Comparison of ENCODE assay signal across 11 cellular contexts in genomic region chr5:179866241-179867078, GRCh38. TPM values are rescaled to one million over a fixed set of nuclear protein-coding genes. Genes with fewer than 3 reads are reported as not detected.
A peak's percentile ranks its signal among the peaks of the same experiment; 100 is the strongest.
DNase-seq lines count a peak whose midpoint lies in the region; ATAC-seq and TF ChIP-seq lines count a peak whose summit lies in the region.
"Had no signal": no experiment of that assay in that cellular context is flagged by ENCODE, and none has a peak within 500 bp of the region (broad histone marks: within the 10 kb centered on the region; RNA-seq: fewer than 3 reads in every experiment).

No MANE protein-coding gene starts in this region.

- peaks cover 20% of the 10 kb centered on the region for H3K36me3 Mint-ChIP-seq in activated T-cell treated with anti-CD3 and anti-CD28 coated beads, Interleukin-2, amount 50 U/mL, for 4 hours (ENCODE audit: insufficient read depth)
- peaks cover 21% of the 10 kb centered on the region for H3K36me3 Mint-ChIP-seq in activated T-helper 1 cell treated with anti-CD3 and anti-CD28 coated beads, Interleukin-12 subunit alpha, Interleukin-12 subunit beta, Interleukin-2, Interleukin-4 antibody, amounts not matched to agents 30 ng/mL and 10 ng/mL and 1 ng/mL, durations not matched to agents 14 hours and 24 hours and 36 hours (ENCODE audit: low read depth)

- TF ChIP-seq RAD21 in HCT116 (IDR thresholded peaks at IDR 0.05; ENCODE audit: low read depth), result no peak
- TF ChIP-seq RAD21 in liver (IDR thresholded peaks at IDR 0.05), result peak; percentile 9 to 44

- no peak overlapping the region for H2AFZ ChIP-seq in HCT116 (ENCODE audit: low read depth, low read length, poor library complexity, severe bottlenecking)

- no peaks in the 10 kb centered on the region for H3K79me2 ChIP-seq in HCT116 (ENCODE audit: insufficient read depth, low read length)

- H3K4me3 Mint-ChIP-seq in activated T-cell treated with anti-CD3 and anti-CD28 coated beads, Interleukin-2, amount 50 U/mL, for 4 hours, result no peak overlapping the region
- H3K4me3 Mint-ChIP-seq in activated T-helper 1 cell treated with anti-CD3 and anti-CD28 coated beads, Interleukin-12 subunit alpha, Interleukin-12 subunit beta, Interleukin-2, Interleukin-4 antibody, amounts not matched to agents 30 ng/mL and 10 ng/mL and 1 ng/mL, durations not matched to agents 14 hours and 24 hours and 36 hours, result no peak overlapping the region
- H3K4me3 Mint-ChIP-seq: stimulated activated naive CD8-positive, alpha-beta T cell treated with anti-CD3 and anti-CD28 coated beads, Interleukin-15, Interleukin-2, amounts not matched to agents 100 ng/mL and 50 ng/mL, for 24 hours; T-helper 1 cell treated with Interleukin-12 subunit alpha and Interleukin-12 subunit beta and Interleukin-4 antibody, amounts not matched to agents 30 μg/mL and 1 μg/mL, for 36 hours had no signal

- no peak overlapping the region for H3K27ac Mint-ChIP-seq in activated T-helper 1 cell treated with anti-CD3 and anti-CD28 coated beads, Interleukin-12 subunit alpha, Interleukin-12 subunit beta, Interleukin-2, Interleukin-4 antibody, amounts not matched to agents 30 ng/mL and 10 ng/mL and 1 ng/mL, durations not matched to agents 14 hours and 24 hours and 36 hours
- H3K27ac Mint-ChIP-seq: stimulated activated naive CD8-positive, alpha-beta T cell treated with anti-CD3 and anti-CD28 coated beads, Interleukin-15, Interleukin-2, amounts not matched to agents 100 ng/mL and 50 ng/mL, for 24 hours; T-helper 1 cell treated with Interleukin-12 subunit alpha and Interleukin-12 subunit beta and Interleukin-4 antibody, amounts not matched to agents 30 μg/mL and 1 μg/mL, for 36 hours had no signal

- no peaks in the 10 kb centered on the region for H3K9me3 ChIP-seq in HCT116 (ENCODE audit: control insufficient read depth in 1 of 2, insufficient read depth in 1 of 2, low read depth in 1 of 2, low read length in 2 of 2)
- H3K9me3 ChIP-seq in liver (ENCODE audit: control insufficient read depth in 4 of 4, low read length in 3 of 4), result no peaks in the 10 kb centered on the region
- H3K9me3 ChIP-seq: MG63 had no signal

- no peaks in the 10 kb centered on the region for H3K27me3 Mint-ChIP-seq in activated T-cell treated with anti-CD3 and anti-CD28 coated beads, Interleukin-2, amount 50 U/mL, for 4 hours (ENCODE audit: low read depth)
- H3K27me3 Mint-ChIP-seq in activated T-helper 1 cell treated with anti-CD3 and anti-CD28 coated beads, Interleukin-12 subunit alpha, Interleukin-12 subunit beta, Interleukin-2, Interleukin-4 antibody, amounts not matched to agents 30 ng/mL and 10 ng/mL and 1 ng/mL, durations not matched to agents 14 hours and 24 hours and 36 hours (ENCODE audit: insufficient read depth), result no peaks in the 10 kb centered on the region
- H3K27me3 Mint-ChIP-seq: stimulated activated naive CD8-positive, alpha-beta T cell treated with anti-CD3 and anti-CD28 coated beads, Interleukin-15, Interleukin-2, amounts not matched to agents 100 ng/mL and 50 ng/mL, for 24 hours had no signal

- no peaks in the 10 kb centered on the region for H3K9me3 Mint-ChIP-seq in activated T-cell treated with anti-CD3 and anti-CD28 coated beads, Interleukin-2, amount 50 U/mL, for 4 hours
- no peaks in the 10 kb centered on the region for H3K9me3 Mint-ChIP-seq in activated T-helper 1 cell treated with anti-CD3 and anti-CD28 coated beads, Interleukin-12 subunit alpha, Interleukin-12 subunit beta, Interleukin-2, Interleukin-4 antibody, amounts not matched to agents 30 ng/mL and 10 ng/mL and 1 ng/mL, durations not matched to agents 14 hours and 24 hours and 36 hours
- H3K9me3 Mint-ChIP-seq: stimulated activated naive CD8-positive, alpha-beta T cell treated with anti-CD3 and anti-CD28 coated beads, Interleukin-15, Interleukin-2, amounts not matched to agents 100 ng/mL and 50 ng/mL, for 24 hours; T-helper 1 cell treated with Interleukin-12 subunit alpha and Interleukin-12 subunit beta and Interleukin-4 antibody, amounts not matched to agents 30 μg/mL and 1 μg/mL, for 36 hours had no signal

- RAD21 ChIA-PET in HCT116 (lab: Charles Lee; ENCODE audit: low non-redundant PET in 1 of 2, low total read pairs in 2 of 2, uncharacterized antibody in 2 of 2, unreplicated experiment in 2 of 2), result no interaction called here

- ATAC-seq in HCT116, result peak; percentile 23; the same call in 1 of the 2 replicates
- ATAC-seq in activated T-cell treated with anti-CD3 and anti-CD28 coated beads, Interleukin-2, amount 50 U/mL, for 4 hours, result peak; percentile 57 to 74
- ATAC-seq in HG03457 (IDR thresholded peaks at IDR 0.05; ENCODE audit: unreplicated experiment), result no peak
- no peak for ATAC-seq in HG03095 (IDR thresholded peaks at IDR 0.05; ENCODE audit: unreplicated experiment)

- H3K4me3 ChIP-seq in HCT116 (replicated peaks in 1 of 2; ENCODE audit: low read depth in 1 of 2, low read length in 2 of 2) (no peak overlapping the region), liver (ENCODE audit: low read depth in 1 of 3, low read length in 3 of 3) (no peak overlapping the region)
- H3K4me3 ChIP-seq: MG63 had no signal

- no peaks in the 10 kb centered on the region for H3K4me1 ChIP-seq in HCT116 (ENCODE audit: control insufficient read depth in 1 of 2, insufficient read depth in 2 of 2, low read length in 2 of 2)
- H3K4me1 ChIP-seq in liver (ENCODE audit: control insufficient read depth in 4 of 4, insufficient read depth in 4 of 4, low read length in 3 of 4), result no peaks in the 10 kb centered on the region

- WGBS in liver, result 92% methylated on average over 21 of the region's 21 CpGs

- intact Hi-C loops in HCT116 (cut with micrococcal nuclease), result no loop called here
- intact Hi-C loops in activated T-helper 1 cell treated with anti-CD3 and anti-CD28 coated beads, Interleukin-12 subunit alpha, Interleukin-12 subunit beta, Interleukin-2, Interleukin-4 antibody, amounts not matched to agents 30 ng/mL and 10 ng/mL and 1 ng/mL, durations not matched to agents 14 hours and 24 hours and 36 hours (cut with micrococcal nuclease), result no loop called here

- H3K27ac ChIP-seq in HCT116 (ENCODE audit: low read depth, low read length) (no peak overlapping the region), liver (ENCODE audit: low read depth in 1 of 2, low read length in 2 of 2) (no peak overlapping the region)

- DNase-seq in COR-L47 (lab: John Stamatoyannopoulos, UW) (peak; percentile 9), HCT116 (ENCODE audit: low read depth, low spot score) (no peak), iPS-NIHi7 (ENCODE audit: extremely low spot score) (no peak)
- no peak for DNase-seq in activated T-cell treated with anti-CD3 and anti-CD28 coated beads, Interleukin-2, amount 50 U/mL, for 4 hours
- DNase-seq in activated T-helper 1 cell treated with anti-CD3 and anti-CD28 coated beads, Interleukin-12 subunit alpha, Interleukin-12 subunit beta, Interleukin-2, Interleukin-4 antibody, amounts not matched to agents 30 ng/mL and 10 ng/mL and 1 ng/mL, durations not matched to agents 14 hours and 24 hours and 36 hours (ENCODE audit: low spot score), result no peak
- DNase-seq: MG63 had no signal

- TF ChIP-seq CTCF in HCT116 (IDR thresholded peaks at IDR 0.05 in 2 of 3, conservative IDR thresholded peaks at IDR 0.05 in 1 of 3; ENCODE audit: borderline replicate concordance in 1 of 3, insufficient read depth in 1 of 3, low read depth in 2 of 3, low read length in 2 of 3), result peak in 2 of 3 experiments; percentile 11 to 21; a peak in 1 of 6 replicates
- no peak for TF ChIP-seq CTCF in liver (IDR thresholded peaks at IDR 0.05; ENCODE audit: low read depth, low read length, missing input control)

- H4K20me1 ChIP-seq in HCT116 (ENCODE audit: insufficient read depth), result no peaks in the 10 kb centered on the region

- CTCF ChIA-PET in HCT116 (lab: Charles Lee), result interaction anchor here (0.6 kb wide), 1 partner anchor 224 kb away, joined by 3 read pairs; no protein-coding TSS in a partner anchor

- H3K9me2 ChIP-seq in HCT116 (ENCODE audit: insufficient read depth), result no peaks in the 10 kb centered on the region

- POLR2A ChIA-PET in HCT116 (lab: Charles Lee), result no interaction called here

- H3K4me2 ChIP-seq in HCT116 (ENCODE audit: low read length), result no peak overlapping the region

- no TSS peak for BruUV-seq in HCT116 (replicated peaks; lab: Mats Ljungman, UMichigan)

- H3K9ac ChIP-seq in HCT116 (ENCODE audit: low read length) (no peak overlapping the region), liver (ENCODE audit: low read depth in 1 of 2, low read length in 2 of 2) (no peak overlapping the region)

- H3K36me3 ChIP-seq in HCT116 (ENCODE audit: control insufficient read depth in 1 of 2, insufficient read depth in 2 of 2, low read length in 2 of 2) (peaks cover 23 to 29% of the 10 kb centered on the region in 2 experiments), liver (ENCODE audit: control insufficient read depth in 4 of 4, insufficient read depth in 3 of 4, low read depth in 1 of 4, low read length in 3 of 4) (peaks cover 16 to 76% (median 30%) of the 10 kb centered on the region in 4 donors)

- H3K27me3 ChIP-seq in HCT116 (ENCODE audit: insufficient read depth, low read length), result no peaks in the 10 kb centered on the region
- no peaks in the 10 kb centered on the region for H3K27me3 ChIP-seq in liver (ENCODE audit: control insufficient read depth in 4 of 4, insufficient read depth in 4 of 4, low read length in 3 of 4)
- H3K27me3 ChIP-seq: MG63 had no signal

- no peak for TF ChIP-seq POLR2A in HCT116 (IDR thresholded peaks at IDR 0.05; ENCODE audit: borderline replicate concordance, extremely low read depth, insufficient read depth, insufficient read length)

- H3K4me1 Mint-ChIP-seq in activated T-cell treated with anti-CD3 and anti-CD28 coated beads, Interleukin-2, amount 50 U/mL, for 4 hours (ENCODE audit: low read depth), result peaks cover 2% of the 10 kb centered on the region
- no peaks in the 10 kb centered on the region for H3K4me1 Mint-ChIP-seq in activated T-helper 1 cell treated with anti-CD3 and anti-CD28 coated beads, Interleukin-12 subunit alpha, Interleukin-12 subunit beta, Interleukin-2, Interleukin-4 antibody, amounts not matched to agents 30 ng/mL and 10 ng/mL and 1 ng/mL, durations not matched to agents 14 hours and 24 hours and 36 hours (ENCODE audit: low read depth)

RNA-seq across cellular contexts. Expression of gene MRNIP, which starts 7.8 kb away (rescaled TPM):
- total RNA-seq in HCT116 (2021; ENCODE audit: unreplicated experiment) (36.2 TPM), liver (10 to 100 TPM in 1 of 2 donors, 1 to 10 TPM in 1; 5.4 to 12.0 TPM)
- polyA plus RNA-seq in HCT116 (2012), result 20.9 and 21.7 TPM in 2 replicates
- 10 to 100 TPM; 14.9 to 16.1 (median 16.0) TPM for total RNA-seq in activated T-cell treated with anti-CD3 and anti-CD28 coated beads, Interleukin-2, amount 50 U/mL, for 4 hours
- 1 to 10 TPM; 7.1 to 7.6 TPM for polyA plus RNA-seq in liver
- 24.6 and 26.3 TPM in 2 replicates for total RNA-seq in activated T-helper 1 cell treated with anti-CD3 and anti-CD28 coated beads, Interleukin-12 subunit alpha, Interleukin-12 subunit beta, Interleukin-2, Interleukin-4 antibody, amounts not matched to agents 30 ng/mL and 10 ng/mL and 1 ng/mL, durations not matched to agents 14 hours and 24 hours and 36 hours

RNA-seq across cellular contexts. Expression of gene TBC1D9B, which starts 41.2 kb away (rescaled TPM):
- 127 TPM for total RNA-seq in HCT116 (2021; ENCODE audit: unreplicated experiment)
- polyA plus RNA-seq in HCT116 (2012), result 118 and 119 TPM in 2 replicates
- total RNA-seq in activated T-cell treated with anti-CD3 and anti-CD28 coated beads, Interleukin-2, amount 50 U/mL, for 4 hours, result 10 to 100 TPM; 82.7 to 91.8 (median 88.6) TPM
- total RNA-seq in liver, result 10 to 100 TPM; 23.1 to 55.4 TPM
- 10 to 100 TPM; 32.3 to 45.1 TPM for polyA plus RNA-seq in liver
- total RNA-seq in activated T-helper 1 cell treated with anti-CD3 and anti-CD28 coated beads, Interleukin-12 subunit alpha, Interleukin-12 subunit beta, Interleukin-2, Interleukin-4 antibody, amounts not matched to agents 30 ng/mL and 10 ng/mL and 1 ng/mL, durations not matched to agents 14 hours and 24 hours and 36 hours, result 123 and 127 TPM in 2 replicates

RNA-seq across cellular contexts. Expression of gene SQSTM1, which starts 45.8 kb away (rescaled TPM):
- total RNA-seq in HCT116 (2021; ENCODE audit: unreplicated experiment) (299 TPM), liver (100 to 1,000 TPM; 127 to 208 TPM)
- polyA plus RNA-seq in HCT116 (2012), result 298 and 317 TPM in 2 replicates
- total RNA-seq in activated T-cell treated with anti-CD3 and anti-CD28 coated beads, Interleukin-2, amount 50 U/mL, for 4 hours, result 100 to 1,000 TPM; 109 to 141 (median 111) TPM
- 100 to 1,000 TPM; 303 to 330 TPM for polyA plus RNA-seq in liver
- 221 and 233 TPM in 2 replicates for total RNA-seq in activated T-helper 1 cell treated with anti-CD3 and anti-CD28 coated beads, Interleukin-12 subunit alpha, Interleukin-12 subunit beta, Interleukin-2, Interleukin-4 antibody, amounts not matched to agents 30 ng/mL and 10 ng/mL and 1 ng/mL, durations not matched to agents 14 hours and 24 hours and 36 hours

RNA-seq across cellular contexts. Expression of gene MGAT4B, which starts 59.8 kb away (rescaled TPM):
- total RNA-seq in HCT116 (2021; ENCODE audit: unreplicated experiment) (148 TPM), liver (100 to 1,000 TPM in 1 of 2 donors, 10 to 100 TPM in 1; 42.0 to 120 TPM)
- 85.4 and 95.3 TPM in 2 replicates for polyA plus RNA-seq in HCT116 (2012)
- 10 to 100 TPM; 43.6 to 63.7 (median 54.5) TPM for total RNA-seq in activated T-cell treated with anti-CD3 and anti-CD28 coated beads, Interleukin-2, amount 50 U/mL, for 4 hours
- 100 to 1,000 TPM in 1 of 2 donors, 10 to 100 TPM in 1; 47.8 to 156 TPM for polyA plus RNA-seq in liver
- 124 and 132 TPM in 2 replicates for total RNA-seq in activated T-helper 1 cell treated with anti-CD3 and anti-CD28 coated beads, Interleukin-12 subunit alpha, Interleukin-12 subunit beta, Interleukin-2, Interleukin-4 antibody, amounts not matched to agents 30 ng/mL and 10 ng/mL and 1 ng/mL, durations not matched to agents 14 hours and 24 hours and 36 hours

Comparison
In these comparisons a context has a peak if more than half of its experiments do, and no peak if none do; other contexts are left out.
1. ATAC-seq: peak in HCT116 (single experiment) and activated T-cell treated with anti-CD3 and anti-CD28 coated beads, Interleukin-2, amount 50 U/mL, for 4 hours (2 of 2); none in HG03457 (single experiment) and HG03095 (single experiment).